9 cellular contexts compared by ENCODE assay signal in genomic region chr16:85220125-85220839, GRCh38.
DNase-seq lines count a peak whose midpoint lies in the region; ATAC-seq, FAIRE-seq and TF ChIP-seq lines count a peak whose summit lies in the region.
"Had no signal": no experiment of that assay in that cellular context is flagged by ENCODE, and none has a peak within 500 bp of the region (broad histone marks: within the 10 kb centered on the region; RNA-seq: fewer than 3 reads in every experiment).

No MANE protein-coding gene starts in this region.

- H3K9me3 Mint-ChIP-seq in activated CD8-positive, alpha-beta T cell treated with anti-CD3 and anti-CD28 coated beads, Interleukin-2, amount 10 ng/mL, durations not matched to agents 7 days and 5 days (ENCODE audit: insufficient read depth), result no peaks in the 10 kb centered on the region

- peak overlapping the region; percentile 68 for H3K9ac ChIP-seq in keratinocyte (ENCODE audit: control insufficient read depth, extremely low read depth, insufficient read depth, low read length)

- H3K27ac Mint-ChIP-seq in activated CD8-positive, alpha-beta T cell treated with anti-CD3 and anti-CD28 coated beads, Interleukin-2, amount 10 ng/mL, durations not matched to agents 7 days and 5 days, result no peak overlapping the region

- no peak for ATAC-seq in activated CD8-positive, alpha-beta T cell treated with anti-CD3 and anti-CD28 coated beads, Interleukin-2, amount 10 ng/mL, durations not matched to agents 7 days and 5 days

- H3K27me3 ChIP-seq in A673 (replicated peaks; ENCODE audit: insufficient read depth, low read depth, low read length, poor library complexity), result no peaks in the 10 kb centered on the region
- no peaks in the 10 kb centered on the region for H3K27me3 ChIP-seq in brain microvascular endothelial cell (replicated peaks)
- H3K27me3 ChIP-seq in keratinocyte (ENCODE audit: control insufficient read depth, extremely low read depth, insufficient read depth, low read length), result no peaks in the 10 kb centered on the region
- H3K27me3 ChIP-seq in suprapubic skin, result no peaks in the 10 kb centered on the region
- no peaks in the 10 kb centered on the region for H3K27me3 ChIP-seq in HAP-1 (ENCODE audit: low read depth)

- FAIRE-seq in keratinocyte (lab: Jason Lieb, UNC), result peak; percentile 66
- FAIRE-seq in GM12892 (lab: Jason Lieb, UNC), result no peak

- H3K9me1 ChIP-seq in keratinocyte (ENCODE audit: control insufficient read depth, extremely low read depth, insufficient read depth, low read length), result no peaks in the 10 kb centered on the region

- no peaks in the 10 kb centered on the region for H3K36me3 Mint-ChIP-seq in activated CD8-positive, alpha-beta T cell treated with anti-CD3 and anti-CD28 coated beads, Interleukin-2, amount 10 ng/mL, durations not matched to agents 7 days and 5 days (ENCODE audit: low read depth)

- 6% methylated on average over 21 of the region's 31 CpGs for WGBS in suprapubic skin

- peak overlapping the region; percentile 87 for H3K4me2 ChIP-seq in keratinocyte (ENCODE audit: control insufficient read depth, extremely low read depth, insufficient read depth, low read depth, low read length)

- TF ChIP-seq POLR2A in suprapubic skin (IDR thresholded peaks at IDR 0.05), result no peak
- TF ChIP-seq POLR2A in GM12892 (IDR thresholded peaks at IDR 0.05; ENCODE audit: low read depth, low read length), result no peak

- CTCF ChIA-PET in A673 (lab: Charles Lee), result no interaction called here
- CTCF ChIA-PET in activated CD8-positive, alpha-beta T cell treated with anti-CD3 and anti-CD28 coated beads, Interleukin-2, amount 10 ng/mL, durations not matched to agents 7 days and 5 days (lab: Charles Lee), result no interaction called here

- H3K36me3 ChIP-seq in A673 (ENCODE audit: insufficient read depth, low read length, poor library complexity, severe bottlenecking) (no peaks in the 10 kb centered on the region), brain microvascular endothelial cell (replicated peaks) (no peaks in the 10 kb centered on the region), keratinocyte (ENCODE audit: control insufficient read depth in 2 of 2, extremely low read depth in 1 of 2, insufficient read depth in 2 of 2, low read length in 2 of 2) (no peaks in the 10 kb centered on the region), suprapubic skin (no peaks in the 10 kb centered on the region), HAP-1 (replicated peaks) (no peaks in the 10 kb centered on the region)

- H3K4me3 Mint-ChIP-seq in activated CD8-positive, alpha-beta T cell treated with anti-CD3 and anti-CD28 coated beads, Interleukin-2, amount 10 ng/mL, durations not matched to agents 7 days and 5 days, result no peak overlapping the region

- H3K4me1 ChIP-seq in A673 (ENCODE audit: insufficient read depth, low read length, poor library complexity, severe bottlenecking) (peaks cover 42% of the 10 kb centered on the region), keratinocyte (ENCODE audit: control insufficient read depth, extremely low read depth, insufficient read depth, low read length) (peaks cover 11% of the 10 kb centered on the region), suprapubic skin (peaks cover 28% of the 10 kb centered on the region), HAP-1 (no peaks in the 10 kb centered on the region; the same call in none of the 2 replicates)

- dilution Hi-C loops in keratinocyte (cut with MboI; ENCODE audit: extremely low pct_ligation_motif_present, low sequenced_read_pairs), result no loop called here

- no peaks in the 10 kb centered on the region for H3K27me3 Mint-ChIP-seq in activated CD8-positive, alpha-beta T cell treated with anti-CD3 and anti-CD28 coated beads, Interleukin-2, amount 10 ng/mL, durations not matched to agents 7 days and 5 days (ENCODE audit: low read depth)

- no peaks in the 10 kb centered on the region for H4K20me1 ChIP-seq in keratinocyte (ENCODE audit: control insufficient read depth, extremely low read depth, insufficient read depth, low read length)

- TF ChIP-seq CTCF in A673 (conservative IDR thresholded peaks at IDR 0.05; ENCODE audit: low read depth, low read length) (no peak), brain microvascular endothelial cell (IDR thresholded peaks at IDR 0.05; ENCODE audit: low read depth, low read length, missing control alignments) (no peak), keratinocyte (optimal IDR thresholded peaks at IDR 0.05 in 1 of 3, IDR thresholded peaks at IDR 0.05 in 1 of 3, conservative IDR thresholded peaks at IDR 0.05 in 1 of 3; ENCODE audit: extremely low read depth in 1 of 3, insufficient read depth in 2 of 3, low read length in 3 of 3) (peak in 1 of 3 experiments; percentile 45), suprapubic skin (IDR thresholded peaks at IDR 0.05) (no peak)

- POLR2A ChIA-PET in A673 (lab: Charles Lee; ENCODE audit: low non-redundant PET), result interaction anchor here (0.6 kb wide), 1 partner anchor 116 kb away, joined by 5 read pairs; no protein-coding TSS in a partner anchor
- POLR2A ChIA-PET in activated CD8-positive, alpha-beta T cell treated with anti-CD3 and anti-CD28 coated beads, Interleukin-2, amount 10 ng/mL, durations not matched to agents 7 days and 5 days (lab: Charles Lee), result no interaction called here

- H2AFZ ChIP-seq in keratinocyte (ENCODE audit: control insufficient read depth, low read length), result peak overlapping the region; percentile 89

- in situ Hi-C loops in brain microvascular endothelial cell (cut with HindIII; ENCODE audit: low pct_ligation_motif_present, low sequenced_read_pairs), result no loop called here
- in situ Hi-C loops in HAP-1 (cut with MboI; ENCODE audit: low sequenced_read_pairs), result no loop called here

- TF ChIP-seq EP300 in suprapubic skin (IDR thresholded peaks at IDR 0.05), result no peak

- H3K27ac ChIP-seq in A673 (ENCODE audit: low read depth, low read length, poor library complexity, severe bottlenecking) (peak overlapping the region; percentile 91), brain microvascular endothelial cell (peak overlapping the region; percentile 54), keratinocyte (ENCODE audit: control insufficient read depth, insufficient read depth, low read length) (peak overlapping the region; percentile 58), suprapubic skin (no peak overlapping the region)

- no peaks in the 10 kb centered on the region for H3K9me3 ChIP-seq in A673 (ENCODE audit: low read depth, low read length, poor library complexity, severe bottlenecking)
- no peaks in the 10 kb centered on the region for H3K9me3 ChIP-seq in keratinocyte (ENCODE audit: control insufficient read depth, low read depth, low read length)
- no peaks in the 10 kb centered on the region for H3K9me3 ChIP-seq in suprapubic skin
- no peaks in the 10 kb centered on the region for H3K9me3 ChIP-seq in HAP-1

- DNase-seq in A673 (ENCODE audit: low spot score) (peak; percentile 79), NCI-H2029 (lab: John Stamatoyannopoulos, UW) (peak; percentile 69), brain microvascular endothelial cell (peak; percentile 43), keratinocyte (ENCODE audit: low read depth, low spot score) (no peak), suprapubic skin (ENCODE audit: low spot score in 2 of 2) (no peak), HAP-1 (ENCODE audit: low spot score in 2 of 2) (no peak), GM12892 (ENCODE audit: insufficient read length) (no peak)
- DNase-seq in activated CD8-positive, alpha-beta T cell treated with anti-CD3 and anti-CD28 coated beads, Interleukin-2, amount 10 ng/mL, durations not matched to agents 7 days and 5 days, result no peak
- DNase-seq: DND-41 had no signal

- no peaks in the 10 kb centered on the region for H3K4me1 Mint-ChIP-seq in activated CD8-positive, alpha-beta T cell treated with anti-CD3 and anti-CD28 coated beads, Interleukin-2, amount 10 ng/mL, durations not matched to agents 7 days and 5 days (ENCODE audit: low read depth)

- intact Hi-C loops in A673 (cut with micrococcal nuclease; ENCODE audit: unreplicated experiment), result loop anchor here (5.0 kb wide), 1 partner anchor 48 kb away; no protein-coding TSS in a partner anchor

- H3K4me3 ChIP-seq in A673 (ENCODE audit: low read depth, low read length, poor library complexity, severe bottlenecking) (peak overlapping the region; percentile 10), brain microvascular endothelial cell (ENCODE audit: low read depth, low read length) (peak overlapping the region; percentile 33), keratinocyte (ENCODE audit: control insufficient read depth in 2 of 3, extremely low read depth in 1 of 3, insufficient read depth in 2 of 3, low read depth in 1 of 3, low read length in 3 of 3) (peak overlapping the region in 2 of 3 experiments; percentile 54), suprapubic skin (peak overlapping the region; percentile 33), HAP-1 (no peak overlapping the region)

- no TSS peak for BruUV-seq in A673 (replicated peaks; lab: Mats Ljungman, UMichigan)

- no peaks in the 10 kb centered on the region for H3K79me2 ChIP-seq in keratinocyte (ENCODE audit: control insufficient read depth, insufficient read depth, low read length)

Comparison
In these comparisons a context has a peak if more than half of its experiments do, and no peak if none do; other contexts are left out.
1. DNase-seq: peak in A673 (single experiment), NCI-H2029 (single experiment) and brain microvascular endothelial cell (single experiment); none in keratinocyte (single experiment), suprapubic skin (0 of 2), HAP-1 (0 of 2), activated CD8-positive, alpha-beta T cell treated with anti-CD3 and anti-CD28 coated beads, Interleukin-2, amount 10 ng/mL, durations not matched to agents 7 days and 5 days (single experiment) and GM12892 (single experiment).